2 cellular contexts compared by ENCODE assay signal in genomic region chr15:67089218-67090193, GRCh38.
TF ChIP-seq lines count a peak whose summit lies in the region.

No MANE protein-coding gene starts in this region.

TF ChIP-seq in IMR-90, 13 proteins besides CTCF, POLR2A, EP300 and RAD21:
- no peak for TF ChIP-seq SMC3 (IDR thresholded peaks at IDR 0.05; ENCODE audit: low read depth, low read length)
- TF ChIP-seq, protein P1, sequence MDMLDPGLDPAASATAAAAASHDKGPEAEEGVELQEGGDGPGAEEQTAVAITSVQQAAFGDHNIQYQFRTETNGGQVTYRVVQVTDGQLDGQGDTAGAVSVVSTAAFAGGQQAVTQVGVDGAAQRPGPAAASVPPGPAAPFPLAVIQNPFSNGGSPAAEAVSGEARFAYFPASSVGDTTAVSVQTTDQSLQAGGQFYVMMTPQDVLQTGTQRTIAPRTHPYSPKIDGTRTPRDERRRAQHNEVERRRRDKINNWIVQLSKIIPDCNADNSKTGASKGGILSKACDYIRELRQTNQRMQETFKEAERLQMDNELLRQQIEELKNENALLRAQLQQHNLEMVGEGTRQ (IDR thresholded peaks at IDR 0.05; ENCODE audit: low read depth, low read length): peak; percentile 57
- no peak for TF ChIP-seq MAFK (IDR thresholded peaks at IDR 0.05; ENCODE audit: low read depth, low read length)
- TF ChIP-seq BHLHE40 (IDR thresholded peaks at IDR 0.05; ENCODE audit: low read depth, low read length): peak; percentile 80
- no peak; the same call in 1 of the 2 replicates for TF ChIP-seq NFE2L2 (IDR thresholded peaks at IDR 0.05; ENCODE audit: low read depth, low read length)
- TF ChIP-seq RCOR1 (IDR thresholded peaks at IDR 0.05; ENCODE audit: insufficient replicate concordance, low read length): no peak
TF ChIP-seq in IMR-90: peak in this region for 2.

TF ChIP-seq in GM12878, 131 proteins besides CTCF, POLR2A, EP300 and RAD21:
- TF ChIP-seq MYC (IDR thresholded peaks at IDR 0.05; ENCODE audit: insufficient read depth, insufficient read length, insufficient replicate concordance, low read length, severe bottlenecking) (no peak), NR2C1 (IDR thresholded peaks at IDR 0.05) (no peak), ZNF622 (IDR thresholded peaks at IDR 0.05) (no peak)
